ENCODE assay signal across 8 cellular contexts in genomic region chr1:2468041-2468472, GRCh38. TPM values are rescaled to one million over a fixed set of nuclear protein-coding genes. Genes with fewer than 3 reads are reported as not detected.
A peak's percentile ranks its signal among the peaks of the same experiment; 100 is the strongest.
DNase-seq lines count a peak whose midpoint lies in the region; ATAC-seq and TF ChIP-seq lines count a peak whose summit lies in the region.

No MANE protein-coding gene starts in this region.

- DNase-seq in AG20443 (ENCODE audit: low spot score) (peak; percentile 77), MM.1S (peak; percentile 22), left colon (peak in 1 of 2 donors; percentile 29), SHP77 treated with DMSO at 0.1 percent for 48 hours (lab: John Stamatoyannopoulos, UW) (no peak), prostate gland (ENCODE audit: low spot score) (no peak), vagina (ENCODE audit: extremely low spot score in 2 of 2) (no peak), NCI-H1105 treated with DMSO at 0.1 percent for 48 hours (lab: John Stamatoyannopoulos, UW) (no peak)
- DNase-seq in activated T-cell treated with anti-CD3 and anti-CD28 coated beads, Interleukin-2, amount 50 U/mL, for 72 hours = peak; percentile 22 to 26

- no peaks in the 10 kb centered on the region for H3K79me2 ChIP-seq in MM.1S (ENCODE audit: low read length)

- ATAC-seq in activated T-cell treated with anti-CD3 and anti-CD28 coated beads, Interleukin-2, amount 50 U/mL, for 72 hours (replicated peaks in 1 of 2) = no peak
- ATAC-seq in left colon = peak; percentile 29

- H3K4me1 ChIP-seq in MM.1S (ENCODE audit: low read length) (no peaks in the 10 kb centered on the region), prostate gland (replicated peaks) (peaks cover 6% of the 10 kb centered on the region), vagina (peaks cover 12% of the 10 kb centered on the region)

- no peak overlapping the region for H3K9ac ChIP-seq in MM.1S (ENCODE audit: low read length)

- no peak for TF ChIP-seq POLR2A in prostate gland (IDR thresholded peaks at IDR 0.05)
- TF ChIP-seq POLR2A in vagina (IDR thresholded peaks at IDR 0.05) = no peak

- H3K36me3 Mint-ChIP-seq in activated T-cell treated with anti-CD3 and anti-CD28 coated beads, Interleukin-2, amount 50 U/mL, for 72 hours (ENCODE audit: insufficient read depth in 2 of 2) = no peaks in the 10 kb centered on the region

- H3K27ac ChIP-seq in MM.1S (ENCODE audit: low read length) (no peak overlapping the region), prostate gland (no peak overlapping the region), vagina (no peak overlapping the region)

- H3F3A ChIP-seq in MM.1S (ENCODE audit: insufficient read depth, low read length) = no peaks in the 10 kb centered on the region

- H3K4me2 ChIP-seq in MM.1S (ENCODE audit: low read depth, low read length) = no peak overlapping the region

- no peaks in the 10 kb centered on the region for H3K27me3 Mint-ChIP-seq in activated T-cell treated with anti-CD3 and anti-CD28 coated beads, Interleukin-2, amount 50 U/mL, for 72 hours (ENCODE audit: low read depth)

- H3K9me3 Mint-ChIP-seq in activated T-cell treated with anti-CD3 and anti-CD28 coated beads, Interleukin-2, amount 50 U/mL, for 72 hours = no peaks in the 10 kb centered on the region

- no peak overlapping the region for H3K27ac Mint-ChIP-seq in activated T-cell treated with anti-CD3 and anti-CD28 coated beads, Interleukin-2, amount 50 U/mL, for 72 hours

- H3K4me1 Mint-ChIP-seq in activated T-cell treated with anti-CD3 and anti-CD28 coated beads, Interleukin-2, amount 50 U/mL, for 72 hours (ENCODE audit: low read depth) = no peaks in the 10 kb centered on the region

- no peak overlapping the region for H3K4me3 Mint-ChIP-seq in activated T-cell treated with anti-CD3 and anti-CD28 coated beads, Interleukin-2, amount 50 U/mL, for 72 hours

- H4K20me1 ChIP-seq in MM.1S (ENCODE audit: insufficient read depth, low read length) = no peaks in the 10 kb centered on the region

- intact Hi-C loops in left colon (cut with DNase I, micrococcal nuclease) = no loop called here
- intact Hi-C loops in prostate gland (cut with DNase I) = no loop called here
- intact Hi-C loops in vagina (cut with DNase I) = no loop called here

- H3K4me3 ChIP-seq in MM.1S (ENCODE audit: low read length) (no peak overlapping the region), prostate gland (no peak overlapping the region), vagina (no peak overlapping the region)

- H3K9me3 ChIP-seq in MM.1S (replicated peaks; ENCODE audit: insufficient read depth, low read length) = no peaks in the 10 kb centered on the region
- H3K9me3 ChIP-seq in prostate gland = no peaks in the 10 kb centered on the region
- H3K9me3 ChIP-seq in vagina = no peaks in the 10 kb centered on the region

- H3K36me3 ChIP-seq in MM.1S (replicated peaks; ENCODE audit: insufficient read depth, low read length) (no peaks in the 10 kb centered on the region), prostate gland (no peaks in the 10 kb centered on the region), vagina (no peaks in the 10 kb centered on the region)

- H2AFZ ChIP-seq in MM.1S (ENCODE audit: low read length) = no peak overlapping the region

- TF ChIP-seq CTCF in MM.1S (IDR thresholded peaks at IDR 0.05; ENCODE audit: low read length) (no peak), prostate gland (IDR thresholded peaks at IDR 0.05) (no peak), vagina (IDR thresholded peaks at IDR 0.05) (no peak)

- WGBS in prostate gland = 60% methylated on average over 12 of the region's 14 CpGs

- H3K9me2 ChIP-seq in MM.1S (replicated peaks; ENCODE audit: insufficient read depth, low read length) = no peaks in the 10 kb centered on the region

- peaks cover 90% of the 10 kb centered on the region for H3K27me3 ChIP-seq in MM.1S (replicated peaks; ENCODE audit: insufficient read depth, low read length)
- no peaks in the 10 kb centered on the region for H3K27me3 ChIP-seq in prostate gland (replicated peaks; ENCODE audit: insufficient read depth)
- H3K27me3 ChIP-seq in vagina = no peaks in the 10 kb centered on the region

RNA-seq across cellular contexts. Expression of gene PLCH2, which starts 8.0 kb away (rescaled TPM):
- total RNA-seq in activated T-cell treated with anti-CD3 and anti-CD28 coated beads, Interleukin-2, amount 50 U/mL, for 72 hours = 10 to 100 TPM; 13.9 to 26.3 TPM
- total RNA-seq in left colon = 1 to 10 TPM; 3.6 to 4.6 TPM
- 10 to 100 TPM; 29.8 to 41.0 TPM for total RNA-seq in prostate gland
- 30.7 TPM for total RNA-seq in vagina

RNA-seq across cellular contexts. Expression of gene PEX10, which starts 55.7 kb away (rescaled TPM):
- total RNA-seq in activated T-cell treated with anti-CD3 and anti-CD28 coated beads, Interleukin-2, amount 50 U/mL, for 72 hours = 10 to 100 TPM; 10.2 to 11.4 TPM
- 10 to 100 TPM; 17.8 to 19.9 TPM for total RNA-seq in left colon
- 10 to 100 TPM; 38.3 to 49.9 TPM for total RNA-seq in prostate gland
- total RNA-seq in vagina = 15.2 TPM

RNA-seq across cellular contexts. Expression of gene PANK4, which starts 58.3 kb away (rescaled TPM):
- 10 to 100 TPM; 44.6 to 49.7 TPM for total RNA-seq in activated T-cell treated with anti-CD3 and anti-CD28 coated beads, Interleukin-2, amount 50 U/mL, for 72 hours
- 10 to 100 TPM; 29.4 to 32.6 TPM for total RNA-seq in left colon
- 10 to 100 TPM; 27.0 to 69.5 TPM for total RNA-seq in prostate gland
- 39.5 TPM for total RNA-seq in vagina

Comparison
In these comparisons a context has a peak if more than half of its experiments do, and no peak if none do; other contexts are left out.
1. DNase-seq: peak in AG20443 (single experiment), MM.1S (single experiment) and activated T-cell treated with anti-CD3 and anti-CD28 coated beads, Interleukin-2, amount 50 U/mL, for 72 hours (2 of 2); none in SHP77 treated with DMSO at 0.1 percent for 48 hours (single experiment), prostate gland (single experiment), vagina (0 of 2) and NCI-H1105 treated with DMSO at 0.1 percent for 48 hours (single experiment).